33 cellular contexts compared by ENCODE assay signal in genomic region chr4:173469622-173470021, GRCh38.
"Had no signal": no experiment of that assay in that cellular context is flagged by ENCODE, and none has a peak within 500 bp of the region (broad histone marks: within the 10 kb centered on the region; RNA-seq: fewer than 3 reads in every experiment).

No MANE protein-coding gene starts in this region.

- H3K36me3 Mint-ChIP-seq: activated naive CD4-positive, alpha-beta T cell treated with anti-CD3 and anti-CD28 coated beads, Interleukin-2, amount 10 ng/mL, durations not matched to agents 7 days and 5 days; activated naive CD4-positive, alpha-beta T cell treated with anti-CD3 and anti-CD28 coated beads, Interleukin-2, amount 50 U/mL, for 72 hours; activated naive CD8-positive, alpha-beta T cell treated with anti-CD3 and anti-CD28 coated beads, Interleukin-2, amount 10 ng/mL, durations not matched to agents 7 days and 5 days had no signal

- H3K4me3 Mint-ChIP-seq: activated B cell treated with CpG ODN at 0.5 μM for 24 hours; activated CD4-positive, alpha-beta memory T cell treated with anti-CD3 and anti-CD28 coated beads, Interleukin-2, amount 10 ng/mL, durations not matched to agents 7 days and 5 days; activated naive CD4-positive, alpha-beta T cell treated with anti-CD3 and anti-CD28 coated beads, Interleukin-2, amount 10 ng/mL, durations not matched to agents 7 days and 5 days; activated naive CD8-positive, alpha-beta T cell treated with anti-CD3 and anti-CD28 coated beads, Interleukin-2, amount 10 ng/mL, durations not matched to agents 7 days and 5 days; activated T-cell treated with anti-CD3 and anti-CD28 coated beads, Interleukin-2, amount 50 U/mL, for 24 hours; activated T-cell treated with anti-CD3 and anti-CD28 coated beads, Interleukin-2, amount 50 U/mL, for 72 hours; effector memory CD8-positive, alpha-beta T cell; T-helper 17 cell; T-helper 2 cell treated with Interferon-gamma antibody and Interleukin-4, amounts not matched to agents 5 μg/mL and 100 μg/mL, for 36 hours had no signal

- H3K27ac ChIP-seq: brain microvascular endothelial cell, esophagus muscularis mucosa, foreskin keratinocyte, WERI-Rb-1 had no signal

- H3K4me1 ChIP-seq: foreskin keratinocyte had no signal

- H3K4me1 Mint-ChIP-seq: activated B cell treated with CpG ODN at 0.5 μM for 24 hours; activated CD4-positive, alpha-beta memory T cell treated with anti-CD3 and anti-CD28 coated beads, Interleukin-2, amount 10 ng/mL, durations not matched to agents 7 days and 5 days; activated naive CD4-positive, alpha-beta T cell treated with anti-CD3 and anti-CD28 coated beads, Interleukin-2, amount 10 ng/mL, durations not matched to agents 7 days and 5 days; activated naive CD8-positive, alpha-beta T cell treated with anti-CD3 and anti-CD28 coated beads, Interleukin-2, amount 10 ng/mL, durations not matched to agents 7 days and 5 days; T-helper 17 cell had no signal

- ATAC-seq: activated CD4-positive, CD25-positive, alpha-beta regulatory T cell treated with anti-CD3 and anti-CD28 coated beads, Interleukin-2, amount 50 U/mL, for 24 hours; activated naive CD4-positive, alpha-beta T cell treated with anti-CD3 and anti-CD28 coated beads, Interleukin-2, amount 50 U/mL, for 72 hours; activated T-cell treated with anti-CD3 and anti-CD28 coated beads, Interleukin-2, amount 50 U/mL, for 72 hours; effector memory CD8-positive, alpha-beta T cell; foreskin keratinocyte; T-helper 17 cell had no signal

- DNase-seq: activated B cell treated with CpG ODN at 0.5 μM for 24 hours; activated CD4-positive, alpha-beta memory T cell treated with anti-CD3 and anti-CD28 coated beads, Interleukin-2, amount 10 ng/mL, durations not matched to agents 7 days and 5 days; activated CD4-positive, alpha-beta T cell treated with anti-CD3 and anti-CD28 coated beads for 48 hours; activated CD4-positive, alpha-beta T cell treated with anti-CD3 and anti-CD28 coated beads, Interleukin-2, amount 50 U/mL, for 4 hours; activated CD8-positive, alpha-beta memory T cell treated with anti-CD3 and anti-CD28 coated beads, Interleukin-2, amount 50 U/mL, for 48 hours; activated gamma-delta T cell; activated naive CD4-positive, alpha-beta T cell; activated naive CD4-positive, alpha-beta T cell treated with anti-CD3 and anti-CD28 coated beads, Interleukin-2, amount 10 ng/mL, durations not matched to agents 7 days and 5 days; activated naive CD8-positive, alpha-beta T cell treated with anti-CD3 and anti-CD28 coated beads, Interleukin-2, amount 10 ng/mL, durations not matched to agents 7 days and 5 days; activated T-cell treated with anti-CD3 and anti-CD28 coated beads for 4 hours; activated T-cell treated with anti-CD3 and anti-CD28 coated beads, Interleukin-2, amount 50 U/mL, for 24 hours; activated T-cell treated with anti-CD3 and anti-CD28 coated beads, Interleukin-2, amount 50 U/mL, for 72 hours; amniotic stem cell; anterior cingulate cortex; brain microvascular endothelial cell; caudate nucleus; cortex of kidney; dermis blood vessel endothelial cell; effector CD4-positive, alpha-beta T cell; effector memory CD8-positive, alpha-beta T cell; erythroblast; foreskin keratinocyte; T-helper 1 cell; T-helper 17 cell; T1000; WERI-Rb-1 had no signal

- H3K27me3 ChIP-seq: brain microvascular endothelial cell, esophagus muscularis mucosa, foreskin keratinocyte had no signal

- H3K9me3 ChIP-seq: esophagus muscularis mucosa had no signal

- FAIRE-seq: astrocyte, bronchial epithelial cell, colon had no signal

- H3K27ac Mint-ChIP-seq: activated B cell treated with CpG ODN at 0.5 μM for 24 hours; activated CD4-positive, alpha-beta memory T cell treated with anti-CD3 and anti-CD28 coated beads, Interleukin-2, amount 10 ng/mL, durations not matched to agents 7 days and 5 days; activated naive CD4-positive, alpha-beta T cell treated with anti-CD3 and anti-CD28 coated beads, Interleukin-2, amount 10 ng/mL, durations not matched to agents 7 days and 5 days; activated naive CD4-positive, alpha-beta T cell treated with anti-CD3 and anti-CD28 coated beads, Interleukin-2, amount 50 U/mL, for 72 hours; activated naive CD8-positive, alpha-beta T cell treated with anti-CD3 and anti-CD28 coated beads, Interleukin-2, amount 10 ng/mL, durations not matched to agents 7 days and 5 days; activated T-cell treated with anti-CD3 and anti-CD28 coated beads, Interleukin-2, amount 50 U/mL, for 24 hours; activated T-cell treated with anti-CD3 and anti-CD28 coated beads, Interleukin-2, amount 50 U/mL, for 72 hours; effector memory CD8-positive, alpha-beta T cell; T-helper 17 cell; T-helper 2 cell treated with Interferon-gamma antibody and Interleukin-4, amounts not matched to agents 5 μg/mL and 100 μg/mL, for 36 hours had no signal

- H3K36me3 ChIP-seq: brain microvascular endothelial cell, WERI-Rb-1 had no signal

- H3K9me3 Mint-ChIP-seq: activated B cell treated with CpG ODN at 0.5 μM for 24 hours; activated CD4-positive, alpha-beta memory T cell treated with anti-CD3 and anti-CD28 coated beads, Interleukin-2, amount 10 ng/mL, durations not matched to agents 7 days and 5 days; activated naive CD4-positive, alpha-beta T cell treated with anti-CD3 and anti-CD28 coated beads, Interleukin-2, amount 10 ng/mL, durations not matched to agents 7 days and 5 days; activated naive CD4-positive, alpha-beta T cell treated with anti-CD3 and anti-CD28 coated beads, Interleukin-2, amount 50 U/mL, for 72 hours; activated naive CD8-positive, alpha-beta T cell treated with anti-CD3 and anti-CD28 coated beads, Interleukin-2, amount 10 ng/mL, durations not matched to agents 7 days and 5 days; activated T-cell treated with anti-CD3 and anti-CD28 coated beads, Interleukin-2, amount 50 U/mL, for 24 hours; activated T-cell treated with anti-CD3 and anti-CD28 coated beads, Interleukin-2, amount 50 U/mL, for 72 hours; effector memory CD8-positive, alpha-beta T cell; T-helper 2 cell treated with Interferon-gamma antibody and Interleukin-4, amounts not matched to agents 5 μg/mL and 100 μg/mL, for 36 hours had no signal

- H3K27me3 Mint-ChIP-seq: activated CD4-positive, alpha-beta memory T cell treated with anti-CD3 and anti-CD28 coated beads, Interleukin-2, amount 10 ng/mL, durations not matched to agents 7 days and 5 days had no signal

- H3K4me3 ChIP-seq: esophagus muscularis mucosa had no signal
